ENCODE assay signal across 32 cellular contexts in the genomic region with DNA sequence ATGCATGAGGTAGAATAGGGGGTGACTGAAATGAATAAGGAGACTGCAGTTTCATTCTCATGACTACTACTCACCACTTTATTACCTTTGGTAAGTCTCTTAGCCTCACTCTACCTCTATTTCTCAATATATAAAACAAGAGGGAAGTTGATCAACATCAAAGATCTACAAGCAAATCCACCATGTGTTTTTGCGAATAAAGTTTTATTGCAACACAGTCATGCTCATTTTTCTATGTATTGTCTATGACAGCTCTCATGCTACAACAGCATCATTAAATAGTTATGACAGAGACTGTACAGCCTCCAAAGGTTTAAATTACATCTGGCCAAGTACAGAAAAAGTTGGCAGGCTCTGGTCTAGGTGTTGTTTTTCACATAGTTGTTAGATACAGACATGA.
"Had no signal": no experiment of that assay in that cellular context is flagged by ENCODE, and none has a peak within 500 bp of the region (broad histone marks: within the 10 kb centered on the region; RNA-seq: fewer than 3 reads in every experiment).

No MANE protein-coding gene starts in this region.

- H3K4me3 ChIP-seq: adrenal gland, ascending aorta, body of pancreas, breast epithelium, cardiac muscle cell had no signal

- FAIRE-seq: bronchial epithelial cell had no signal

- H3K36me3 ChIP-seq: adrenal gland, ascending aorta, brain microvascular endothelial cell, breast epithelium, cardiac muscle cell had no signal

- DNase-seq: activated effector memory CD4-positive, alpha-beta T cell treated with anti-CD3 and anti-CD28 coated beads, Interleukin-2, amount 50 U/mL, for 16 hours; activated effector memory CD4-positive, alpha-beta T cell treated with Interleukin-2 at 50 U/mL for 16 hours; activated gamma-delta T cell; activated gamma-delta T cell treated with Interleukin-2 at 50 U/mL for 16 hours; activated naive CD4-positive, alpha-beta T cell; activated naive CD4-positive, alpha-beta T cell treated with anti-CD3 and anti-CD28 coated beads for 36 hours; activated naive CD4-positive, alpha-beta T cell treated with anti-CD3 and anti-CD28 coated beads, Interleukin-2, amount 10 ng/mL, durations not matched to agents 7 days and 5 days; activated naive CD4-positive, alpha-beta T cell treated with anti-CD3 and anti-CD28 coated beads, Interleukin-2, amount 50 U/mL, for 16 hours; activated naive CD4-positive, alpha-beta T cell treated with Interleukin-2 at 50 U/mL for 16 hours; activated naive CD8-positive, alpha-beta T cell treated with anti-CD3 and anti-CD28 coated beads for 36 hours; activated naive CD8-positive, alpha-beta T cell treated with anti-CD3 and anti-CD28 coated beads, Interleukin-2, amount 10 ng/mL, durations not matched to agents 7 days and 5 days; activated naive CD8-positive, alpha-beta T cell treated with anti-CD3 and anti-CD28 coated beads, Interleukin-2, amount 50 U/mL, for 24 hours; activated T-cell treated with anti-CD3 and anti-CD28 coated beads, Interleukin-2, amount 50 U/mL, for 24 hours; activated T-cell treated with anti-CD3 and anti-CD28 coated beads, Interleukin-2, amount 50 U/mL, for 4 hours; activated T-cell treated with anti-CD3 and anti-CD28 coated beads, Interleukin-2, amount 50 U/mL, for 48 hours; activated T-cell treated with anti-CD3 and anti-CD28 coated beads, Interleukin-2, amount 50 U/mL, for 72 hours; adrenal gland; amniotic stem cell; amygdala; anterior cingulate cortex; aorta; body of pancreas; brain microvascular endothelial cell; caudate nucleus; central memory CD4-positive, alpha-beta T cell; cerebellar nuclear complex had no signal

- H3K27me3 ChIP-seq: adrenal gland, ascending aorta, body of pancreas, brain microvascular endothelial cell, breast epithelium, cardiac muscle cell had no signal

- H3K9me3 ChIP-seq: adrenal gland, ascending aorta, body of pancreas, breast epithelium had no signal

- H3K4me1 ChIP-seq: adrenal gland, ascending aorta, body of pancreas, breast epithelium had no signal

- ATAC-seq: activated naive CD4-positive, alpha-beta T cell treated with anti-CD3 and anti-CD28 coated beads, Interleukin-2, amount 50 U/mL, for 72 hours; activated naive CD8-positive, alpha-beta T cell treated with anti-CD3 and anti-CD28 coated beads, Interleukin-2, amount 50 U/mL, for 24 hours; activated T-cell treated with anti-CD3 and anti-CD28 coated beads, Interleukin-2, amount 50 U/mL, for 4 hours; activated T-cell treated with anti-CD3 and anti-CD28 coated beads, Interleukin-2, amount 50 U/mL, for 72 hours; activated T-helper 17 cell treated with anti-CD3 and anti-CD28 coated beads, Interleukin-2, amount 50 U/mL, for 72 hours; body of pancreas had no signal

- H3K27ac ChIP-seq: adrenal gland, ascending aorta, body of pancreas, brain microvascular endothelial cell, breast epithelium, cardiac muscle cell had no signal
